In the genomic region with DNA sequence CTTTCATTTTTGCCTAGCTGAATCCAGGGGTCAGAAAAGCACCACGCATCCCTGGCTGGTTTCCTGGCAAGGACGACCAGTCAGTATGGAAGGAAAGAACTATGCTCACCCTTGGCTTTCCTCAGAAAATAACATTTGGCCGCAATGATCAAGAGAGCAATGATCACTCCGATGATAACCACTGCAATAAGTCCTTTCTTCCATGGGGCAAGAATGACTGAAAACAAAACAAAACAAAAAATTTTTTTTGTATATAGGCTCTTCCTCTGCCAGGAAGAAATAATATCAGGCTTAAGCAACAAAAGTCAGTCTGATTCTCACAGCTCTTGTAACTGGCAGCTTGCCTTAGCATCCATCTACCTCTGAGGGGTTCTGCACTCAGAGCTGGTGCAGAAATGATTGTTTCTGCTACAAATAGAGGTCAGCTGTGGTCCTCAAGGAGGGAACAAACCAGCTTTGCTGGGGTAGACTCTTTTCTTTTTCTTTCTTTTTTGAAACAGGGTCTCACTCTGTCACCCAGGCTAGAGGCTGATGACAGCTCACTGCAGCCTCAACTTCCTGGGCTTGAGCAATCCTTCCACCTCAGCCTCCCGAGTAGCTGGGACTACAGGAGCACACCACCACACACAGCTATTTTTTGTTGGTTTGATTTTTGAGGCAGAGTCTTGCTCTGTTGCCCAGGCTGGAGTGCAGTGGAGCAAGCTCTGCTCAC, we compare ENCODE assay signal across 14 cellular contexts. TPM values are rescaled to one million over a fixed set of nuclear protein-coding genes. Genes with fewer than 3 reads are reported as not detected.
A peak's percentile ranks its signal among the peaks of the same experiment; 100 is the strongest.
DNase-seq lines count a peak whose midpoint lies in the region; ATAC-seq and TF ChIP-seq lines count a peak whose summit lies in the region.
"Had no signal": no experiment of that assay in that cellular context is flagged by ENCODE, and none has a peak within 500 bp of the region (broad histone marks: within the 10 kb centered on the region; RNA-seq: fewer than 3 reads in every experiment).

No MANE protein-coding gene starts in this region.

- no peaks in the 10 kb centered on the region for H3K9me3 Mint-ChIP-seq in activated T-cell treated with anti-CD3 and anti-CD28 coated beads, Interleukin-2, amount 50 U/mL, for 72 hours

- H3K27me3 ChIP-seq in left lung = no peaks in the 10 kb centered on the region
- no peaks in the 10 kb centered on the region for H3K27me3 ChIP-seq in subcutaneous abdominal adipose tissue (ENCODE audit: control insufficient read depth in 5 of 5, insufficient read depth in 4 of 5, low read length in 5 of 5)
- no peaks in the 10 kb centered on the region for H3K27me3 ChIP-seq in MM.1S (replicated peaks; ENCODE audit: insufficient read depth, low read length)
- H3K27me3 ChIP-seq: colonic mucosa had no signal

- DNase-seq in activated T-cell treated with anti-CD3 and anti-CD28 coated beads, Interleukin-2, amount 50 U/mL, for 72 hours = no peak
- no peak for DNase-seq in activated T-cell treated with anti-CD3 and anti-CD28 coated beads for 4 hours
- peak; percentile 79 to 91 for DNase-seq in cardiac fibroblast (ENCODE audit: low read depth in 2 of 2)
- peak in 1 of 2 donors; percentile 12 for DNase-seq in left lung
- no peak for DNase-seq in MM.1S
- DNase-seq in left colon = no peak
- DNase-seq: activated gamma-delta T cell treated with Interleukin-2 at 50 U/mL for 16 hours; colonic mucosa; DMS79 treated with DMSO at 0.1 percent for 48 hours; stimulated activated CD4-positive, alpha-beta T cell treated with anti-CD3 and anti-CD28 coated beads, Interleukin-12 subunit alpha, Interleukin-12 subunit beta, amount 100 ng/mL, for 4 hours had no signal

- H3K4me2 ChIP-seq in MM.1S (ENCODE audit: low read depth, low read length) = no peak overlapping the region

- H3K36me3 ChIP-seq in left lung (peaks cover 0 to 69% of the 10 kb centered on the region in 2 donors), subcutaneous abdominal adipose tissue (ENCODE audit: control insufficient read depth in 5 of 5, insufficient read depth in 5 of 5, low read length in 5 of 5) (peaks cover 0 to 72% (median 34%) of the 10 kb centered on the region in 5 donors), MM.1S (replicated peaks; ENCODE audit: insufficient read depth, low read length) (no peaks in the 10 kb centered on the region)
- H3K36me3 ChIP-seq: colonic mucosa, HAP-1 had no signal

- H3K36me3 Mint-ChIP-seq in activated T-cell treated with anti-CD3 and anti-CD28 coated beads, Interleukin-2, amount 50 U/mL, for 72 hours (ENCODE audit: insufficient read depth in 2 of 2) = peaks cover 2 to 7% of the 10 kb centered on the region in 2 donors

- H3K79me2 ChIP-seq in MM.1S (ENCODE audit: low read length) = no peaks in the 10 kb centered on the region

- no peak overlapping the region for H2AFZ ChIP-seq in MM.1S (ENCODE audit: low read length)

- no peaks in the 10 kb centered on the region for H4K20me1 ChIP-seq in MM.1S (ENCODE audit: insufficient read depth, low read length)

- peak; percentile 14 to 48 for ATAC-seq in activated T-cell treated with anti-CD3 and anti-CD28 coated beads, Interleukin-2, amount 50 U/mL, for 72 hours (replicated peaks in 1 of 2)
- no peak for ATAC-seq in left lung
- no peak for ATAC-seq in GM18505 (IDR thresholded peaks at IDR 0.05; ENCODE audit: unreplicated experiment)
- ATAC-seq in left colon = no peak

- no peaks in the 10 kb centered on the region for H3K9me2 ChIP-seq in MM.1S (replicated peaks; ENCODE audit: insufficient read depth, low read length)

- no peaks in the 10 kb centered on the region for H3K27me3 Mint-ChIP-seq in activated T-cell treated with anti-CD3 and anti-CD28 coated beads, Interleukin-2, amount 50 U/mL, for 72 hours (ENCODE audit: low read depth)

- H3F3A ChIP-seq in MM.1S (ENCODE audit: insufficient read depth, low read length) = no peaks in the 10 kb centered on the region

- TF ChIP-seq POLR2A in GM18505 (IDR thresholded peaks at IDR 0.05; ENCODE audit: borderline replicate concordance, extremely low read depth, insufficient read depth, insufficient read length) = no peak

- H3K27ac Mint-ChIP-seq in activated T-cell treated with anti-CD3 and anti-CD28 coated beads, Interleukin-2, amount 50 U/mL, for 72 hours = no peak overlapping the region

- peaks cover 39% of the 10 kb centered on the region for H3K4me1 Mint-ChIP-seq in activated T-cell treated with anti-CD3 and anti-CD28 coated beads, Interleukin-2, amount 50 U/mL, for 72 hours (ENCODE audit: low read depth)

- no peak overlapping the region for H3K4me3 ChIP-seq in cardiac fibroblast (replicated peaks in 1 of 2; ENCODE audit: low read depth in 2 of 2, low read length in 2 of 2)
- no peak overlapping the region for H3K4me3 ChIP-seq in left lung
- no peak overlapping the region for H3K4me3 ChIP-seq in subcutaneous abdominal adipose tissue (ENCODE audit: low read depth in 1 of 5, low read length in 5 of 5)
- H3K4me3 ChIP-seq in MM.1S (ENCODE audit: low read length) = no peak overlapping the region
- H3K4me3 ChIP-seq: colonic mucosa, gastroesophageal sphincter, HAP-1 had no signal

- H3K27ac ChIP-seq in left lung (peak overlapping the region; percentile 36 to 55), subcutaneous abdominal adipose tissue (ENCODE audit: low read depth, low read length) (peak overlapping the region; percentile 51), MM.1S (ENCODE audit: low read length) (no peak overlapping the region)
- H3K27ac ChIP-seq: colonic mucosa had no signal

- TF ChIP-seq CTCF in cardiac fibroblast (IDR thresholded peaks at IDR 0.05; ENCODE audit: low read depth, low read length) (no peak), left lung (IDR thresholded peaks at IDR 0.05) (no peak), MM.1S (IDR thresholded peaks at IDR 0.05; ENCODE audit: low read length) (no peak)

- H3K9ac ChIP-seq in subcutaneous abdominal adipose tissue (ENCODE audit: low read length in 5 of 5) (peak overlapping the region in 1 of 5 donors; percentile 38), MM.1S (ENCODE audit: low read length) (no peak overlapping the region)

- H3K4me3 Mint-ChIP-seq in activated T-cell treated with anti-CD3 and anti-CD28 coated beads, Interleukin-2, amount 50 U/mL, for 72 hours = no peak overlapping the region

- intact Hi-C loops in left lung (cut with DNase I) = no loop called here
- intact Hi-C loops in left colon (cut with DNase I, micrococcal nuclease) = no loop called here

- H3K4me1 ChIP-seq in left lung (peaks cover 18 to 58% of the 10 kb centered on the region in 2 donors), subcutaneous abdominal adipose tissue (ENCODE audit: control insufficient read depth in 5 of 5, insufficient read depth in 5 of 5, low read length in 5 of 5) (peaks cover 9 to 57% (median 35%) of the 10 kb centered on the region in 5 donors), MM.1S (ENCODE audit: low read length) (no peaks in the 10 kb centered on the region)
- H3K4me1 ChIP-seq: colonic mucosa, HAP-1 had no signal

- H3K9me3 ChIP-seq in left lung (no peaks in the 10 kb centered on the region), subcutaneous abdominal adipose tissue (ENCODE audit: control insufficient read depth in 5 of 5, low read length in 5 of 5) (no peaks in the 10 kb centered on the region), MM.1S (replicated peaks; ENCODE audit: insufficient read depth, low read length) (no peaks in the 10 kb centered on the region)
- H3K9me3 ChIP-seq: colonic mucosa, gastroesophageal sphincter, HAP-1 had no signal

RNA-seq across cellular contexts. Expression of a gene that starts 35.7 kb away (rescaled TPM):
- total RNA-seq in activated T-cell treated with anti-CD3 and anti-CD28 coated beads, Interleukin-2, amount 50 U/mL, for 72 hours = 10 to 100 TPM; 16.1 to 21.5 TPM
- total RNA-seq in left lung (100 to 1,000 TPM; 308 to 476 TPM), left colon (10 to 100 TPM; 42.2 to 53.7 TPM)

Comparison
In these comparisons a context has a peak if more than half of its experiments do, and no peak if none do; other contexts are left out.
1. ATAC-seq: peak in activated T-cell treated with anti-CD3 and anti-CD28 coated beads, Interleukin-2, amount 50 U/mL, for 72 hours (2 of 2); none in left lung (single experiment), GM18505 (single experiment) and left colon (single experiment).
2. DNase-seq: peak in cardiac fibroblast (2 of 2); none in activated T-cell treated with anti-CD3 and anti-CD28 coated beads, Interleukin-2, amount 50 U/mL, for 72 hours (0 of 2), activated T-cell treated with anti-CD3 and anti-CD28 coated beads for 4 hours (single experiment), MM.1S (single experiment) and left colon (0 of 2).
3. RNA of a gene that starts 35.7 kb away (total RNA-seq): 308 to 476 TPM in left lung; 42.2 to 53.7 TPM in left colon and 16.1 to 21.5 TPM in activated T-cell treated with anti-CD3 and anti-CD28 coated beads, Interleukin-2, amount 50 U/mL, for 72 hours; every median in the first group is over 4 times any median in the second.